18 cellular contexts compared by ENCODE assay signal in genomic region chr12:26246483-26247164, GRCh38. TPM values are rescaled to one million over a fixed set of nuclear protein-coding genes. Genes with fewer than 3 reads are reported as not detected.
A peak's percentile ranks its signal among the peaks of the same experiment; 100 is the strongest.
DNase-seq lines count a peak whose midpoint lies in the region; ATAC-seq and TF ChIP-seq lines count a peak whose summit lies in the region.
"Had no signal": no experiment of that assay in that cellular context is flagged by ENCODE, and none has a peak within 500 bp of the region (broad histone marks: within the 10 kb centered on the region; RNA-seq: fewer than 3 reads in every experiment).

No MANE protein-coding gene starts in this region.

- no peaks in the 10 kb centered on the region for H3K9me2 ChIP-seq in HCT116 (ENCODE audit: insufficient read depth)

- H3K36me3 ChIP-seq in HCT116 (ENCODE audit: control insufficient read depth in 1 of 2, insufficient read depth in 2 of 2, low read length in 2 of 2) (no peaks in the 10 kb centered on the region), prostate gland (no peaks in the 10 kb centered on the region), ascending aorta (no peaks in the 10 kb centered on the region)
- H3K36me3 ChIP-seq: uterus had no signal

- H4K20me1 ChIP-seq in HCT116 (ENCODE audit: insufficient read depth): no peaks in the 10 kb centered on the region

- no peak for TF ChIP-seq POLR2A in HCT116 (IDR thresholded peaks at IDR 0.05; ENCODE audit: borderline replicate concordance, extremely low read depth, insufficient read depth, insufficient read length)
- peak; percentile 10 for TF ChIP-seq POLR2A in prostate gland (IDR thresholded peaks at IDR 0.05)

- 75% methylated on average over 4 of the region's 4 CpGs for WGBS in prostate gland

- DNase-seq in HCT116 (ENCODE audit: low read depth, low spot score) (peak; percentile 39), RWPE1 (ENCODE audit: low spot score) (peak; percentile 79), islet precursor cell (peak; percentile 87), prostate gland (ENCODE audit: low spot score) (no peak), ascending aorta (ENCODE audit: low spot score in 2 of 2) (no peak), posterior vena cava (ENCODE audit: low spot score) (no peak)
- DNase-seq: activated CD4-positive, alpha-beta T cell treated with anti-CD3 and anti-CD28 coated beads, Interleukin-2, amount 50 U/mL, for 4 hours; activated naive CD4-positive, alpha-beta T cell treated with anti-CD3 and anti-CD28 coated beads, Interleukin-2, amount 50 U/mL, for 16 hours; activated T-cell treated with anti-CD3 and anti-CD28 coated beads for 4 hours; CD8-positive, alpha-beta T cell; MM.1S; NCI-H187 treated with DMSO at 0.1 percent for 48 hours; NCI-H526; stimulated activated CD4-positive, alpha-beta T cell treated with anti-CD3 and anti-CD28 coated beads, Interleukin-15, amount 100 ng/mL, for 24 hours; stimulated activated naive CD4-positive, alpha-beta T cell; uterus had no signal

- H3K79me2 ChIP-seq in HCT116 (ENCODE audit: insufficient read depth, low read length): no peaks in the 10 kb centered on the region

- H3K4me2 ChIP-seq in HCT116 (ENCODE audit: low read length): peak overlapping the region; percentile 52

- ATAC-seq in HCT116 (peak; percentile 98), HG02840 (IDR thresholded peaks at IDR 0.05; ENCODE audit: low FRiP score, unreplicated experiment) (no peak), GM18511 (IDR thresholded peaks at IDR 0.05; ENCODE audit: unreplicated experiment) (no peak)
- ATAC-seq: CD8-positive, alpha-beta T cell had no signal

- BruUV-seq in HCT116 (replicated peaks; lab: Mats Ljungman, UMichigan): no TSS peak

- no peak for TF ChIP-seq CTCF in HCT116 (IDR thresholded peaks at IDR 0.05 in 2 of 3, conservative IDR thresholded peaks at IDR 0.05 in 1 of 3; ENCODE audit: borderline replicate concordance in 1 of 3, insufficient read depth in 1 of 3, low read depth in 2 of 3, low read length in 2 of 3)
- no peak for TF ChIP-seq CTCF in RWPE1 (conservative IDR thresholded peaks at IDR 0.05; ENCODE audit: low read depth)
- no peak for TF ChIP-seq CTCF in prostate gland (IDR thresholded peaks at IDR 0.05)
- no peak for TF ChIP-seq CTCF in ascending aorta (IDR thresholded peaks at IDR 0.05)

- H2AFZ ChIP-seq in HCT116 (ENCODE audit: low read depth, low read length, poor library complexity, severe bottlenecking): no peak overlapping the region

- H3K27ac ChIP-seq in HCT116 (ENCODE audit: low read depth, low read length) (no peak overlapping the region), RWPE1 (no peak overlapping the region), prostate gland (no peak overlapping the region), ascending aorta (no peak overlapping the region)
- H3K27ac ChIP-seq: uterus had no signal

- POLR2A ChIA-PET in HCT116 (lab: Charles Lee): no interaction called here
- POLR2A ChIA-PET in RWPE1 (lab: Yijun Ruan, JAX; ENCODE audit: low non-redundant PET): no interaction called here

- H3K9me3 ChIP-seq in HCT116 (ENCODE audit: control insufficient read depth in 1 of 2, insufficient read depth in 1 of 2, low read depth in 1 of 2, low read length in 2 of 2) (peaks cover 0 to 8% of the 10 kb centered on the region in 2 experiments; a peak in 1 of 4 replicates), prostate gland (no peaks in the 10 kb centered on the region), ascending aorta (no peaks in the 10 kb centered on the region)
- H3K9me3 ChIP-seq: uterus had no signal

- TF ChIP-seq RAD21 in HCT116 (IDR thresholded peaks at IDR 0.05; ENCODE audit: low read depth): no peak

- intact Hi-C loops in HCT116 (cut with micrococcal nuclease) (no loop called here), prostate gland (cut with DNase I) (no loop called here), ascending aorta (cut with DNase I) (no loop called here), posterior vena cava (cut with DNase I) (no loop called here)

- H3K4me3 ChIP-seq in HCT116 (replicated peaks in 1 of 2; ENCODE audit: low read depth in 1 of 2, low read length in 2 of 2): 0 out of 4 replicates have a peak overlapping the region, but pooled peaks of 1 of the 2 experiments have one; percentile 0
- H3K4me3 ChIP-seq in prostate gland: no peak overlapping the region
- no peak overlapping the region for H3K4me3 ChIP-seq in ascending aorta
- H3K4me3 ChIP-seq: uterus had no signal

- CTCF ChIA-PET in HCT116 (lab: Charles Lee) (no interaction called here), RWPE1 (lab: Yijun Ruan, JAX) (no interaction called here)

- H3K4me1 ChIP-seq in HCT116 (ENCODE audit: control insufficient read depth in 1 of 2, insufficient read depth in 2 of 2, low read length in 2 of 2) (peaks cover 0 to 20% of the 10 kb centered on the region in 2 experiments; a peak in 3 of 4 replicates), prostate gland (replicated peaks) (no peaks in the 10 kb centered on the region), ascending aorta (no peaks in the 10 kb centered on the region)
- H3K4me1 ChIP-seq: uterus had no signal

- H3K27me3 ChIP-seq in HCT116 (ENCODE audit: insufficient read depth, low read length) (no peaks in the 10 kb centered on the region), prostate gland (replicated peaks; ENCODE audit: insufficient read depth) (no peaks in the 10 kb centered on the region), ascending aorta (no peaks in the 10 kb centered on the region)
- H3K27me3 ChIP-seq: uterus had no signal

- RAD21 ChIA-PET in HCT116 (lab: Charles Lee; ENCODE audit: low non-redundant PET in 1 of 2, low total read pairs in 2 of 2, uncharacterized antibody in 2 of 2, unreplicated experiment in 2 of 2): no interaction called here

- no peak overlapping the region for H3K9ac ChIP-seq in HCT116 (ENCODE audit: low read length)

TF ChIP-seq in HCT116, 20 proteins besides CTCF, POLR2A, EP300 and RAD21 (continues in another document):
- TF ChIP-seq ZFX (IDR thresholded peaks at IDR 0.05) (peak; percentile 8; the same call in 1 of the 2 replicates), JUND (IDR thresholded peaks at IDR 0.05) (peak; percentile 66), ZBTB33 (IDR thresholded peaks at IDR 0.05; ENCODE audit: extremely low read depth, insufficient replicate concordance, low read length) (no peak), SRF (IDR thresholded peaks at IDR 0.05; ENCODE audit: low read depth) (no peak), MAX (IDR thresholded peaks at IDR 0.05) (no peak), CEBPB (IDR thresholded peaks at IDR 0.05; ENCODE audit: low read depth) (no peak), REST (IDR thresholded peaks at IDR 0.05; ENCODE audit: low read depth) (no peak), EZH2 (IDR thresholded peaks at IDR 0.05) (no peak), YY1 (IDR thresholded peaks at IDR 0.05; ENCODE audit: extremely low read depth, insufficient replicate concordance, low read depth, low read length) (no peak), SIN3A (IDR thresholded peaks at IDR 0.05; ENCODE audit: low read depth) (no peak), EZH2phosphoT487 (IDR thresholded peaks at IDR 0.05; ENCODE audit: borderline replicate concordance) (no peak), SP1 (IDR thresholded peaks at IDR 0.05; ENCODE audit: low read depth) (peak; percentile 58), CBX3 (IDR thresholded peaks at IDR 0.05; ENCODE audit: low read depth) (peak; percentile 70; the same call in 1 of the 2 replicates), ZNF274 (IDR thresholded peaks at IDR 0.05; ENCODE audit: low read depth, low read length) (no peak), ELF1 (IDR thresholded peaks at IDR 0.05; ENCODE audit: borderline replicate concordance, low read depth) (no peak)

RNA-seq across cellular contexts. Expression of gene SSPN, which starts 51.3 kb away (rescaled TPM):
- 0.17 TPM for total RNA-seq in HCT116 (2021; ENCODE audit: unreplicated experiment)
- polyA plus RNA-seq in HCT116 (2012): 0.10 TPM in 1 of 2 replicates, not detected in the other
- 10 to 100 TPM; 17.0 to 29.5 TPM for total RNA-seq in prostate gland
- total RNA-seq in ascending aorta: 56.3 TPM
- total RNA-seq in posterior vena cava: 10 to 100 TPM; 47.4 to 65.4 TPM
- total RNA-seq: CD8-positive, alpha-beta T cell had no signal

Comparison
In these comparisons a context has a peak if more than half of its experiments do, and no peak if none do; other contexts are left out.
1. DNase-seq: peak in HCT116 (single experiment), RWPE1 (single experiment) and islet precursor cell (single experiment); none in prostate gland (single experiment), ascending aorta (0 of 2) and posterior vena cava (single experiment).
2. RNA of gene SSPN, which starts 51.3 kb away (total RNA-seq): 47.4 to 65.4 TPM in posterior vena cava, 56.3 TPM in ascending aorta (single experiment) and 17.0 to 29.5 TPM in prostate gland; 0.17 TPM in HCT116 (single experiment); every median in the first group is over 10 times any median in the second.